21 cellular contexts compared by ENCODE assay signal in genomic region chr7:33853361-33854062, GRCh38. TPM values are rescaled to one million over a fixed set of nuclear protein-coding genes. Genes with fewer than 3 reads are reported as not detected.
A peak's percentile ranks its signal among the peaks of the same experiment; 100 is the strongest.
DNase-seq lines count a peak whose midpoint lies in the region; ATAC-seq and TF ChIP-seq lines count a peak whose summit lies in the region.
"Had no signal": no experiment of that assay in that cellular context is flagged by ENCODE, and none has a peak within 500 bp of the region (broad histone marks: within the 10 kb centered on the region; RNA-seq: fewer than 3 reads in every experiment).

No MANE protein-coding gene starts in this region.

- CTCF ChIA-PET in AG04450 (lab: Charles Lee), result interaction anchor here (1.3 to 1.4 kb wide), 2 partner anchors 41 to 45 kb away, joined by 5 to 7 read pairs; no protein-coding TSS in a partner anchor

- no peak for ATAC-seq in stimulated activated naive CD8-positive, alpha-beta T cell treated with anti-CD3 and anti-CD28 coated beads, Interleukin-15, Interleukin-2, amounts not matched to agents 100 U/mL and 50 U/mL, for 24 hours
- ATAC-seq in GM21825 (IDR thresholded peaks at IDR 0.05; ENCODE audit: unreplicated experiment), result no peak
- ATAC-seq: A549; HCT116; natural killer cell; stimulated activated memory B cell treated with anti-CD40 and anti-IgM and Interleukin-4, amounts not matched to agents 10 μg/mL and 1 μg/mL and 100 μg/mL, for 72 hours had no signal

- H3K4me3 ChIP-seq in AG04450 (ENCODE audit: low read depth, low read length) (no peak overlapping the region), HFF-Myc (replicated peaks; ENCODE audit: low read depth, low read length) (no peak overlapping the region), foreskin fibroblast (ENCODE audit: low read depth in 1 of 2, low read length in 2 of 2) (no peak overlapping the region)
- H3K4me3 ChIP-seq: A549, upper lobe of left lung had no signal

- H3K27me3 ChIP-seq in AG04450 (ENCODE audit: control insufficient read depth, insufficient read depth, low read length), result no peaks in the 10 kb centered on the region
- H3K27me3 ChIP-seq: upper lobe of left lung had no signal

- POLR2A ChIA-PET in AG04450 (lab: Yijun Ruan, JAX), result interaction anchor here (0.6 to 1.3 kb wide), 3 partner anchors 12 to 27 kb away, joined by 3 to 4 read pairs (median 3); no protein-coding TSS in a partner anchor

- DNase-seq in AG04450 (ENCODE audit: low read depth, low spot score) (peak; percentile 66), HFF-Myc (ENCODE audit: extremely low read depth, low read depth) (peak; percentile 72), amniotic stem cell (lab: John Stamatoyannopoulos, UW) (peak; percentile 35), foreskin fibroblast (peak; percentile 91 to 95), epidermal melanocyte (ENCODE audit: insufficient read length, low spot score) (no peak), NCI-H2029 (lab: John Stamatoyannopoulos, UW) (no peak)
- DNase-seq in stimulated activated naive CD8-positive, alpha-beta T cell treated with anti-CD3 and anti-CD28 coated beads, Interleukin-15, Interleukin-2, amounts not matched to agents 100 U/mL and 50 U/mL, for 24 hours, result no peak
- DNase-seq: activated CD8-positive, alpha-beta memory T cell treated with anti-CD3 and anti-CD28 coated beads, Interleukin-2, amount 50 U/mL, for 4 hours; activated naive CD4-positive, alpha-beta T cell treated with anti-CD3 and anti-CD28 coated beads for 36 hours; CD8-positive, alpha-beta memory T cell; foreskin melanocyte; MM.1S; natural killer cell; NCI-H187; NCI-H510A treated with DMSO at 0.1 percent for 48 hours; SIG-M5; upper lobe of left lung had no signal

- H3K27ac ChIP-seq in AG04450 (ENCODE audit: low read depth, low read length), result no peak overlapping the region
- H3K27ac ChIP-seq: A549, upper lobe of left lung had no signal

- TF ChIP-seq CTCF in AG04450 (IDR thresholded peaks at IDR 0.05; ENCODE audit: low read depth, low read length), result no peak
- TF ChIP-seq CTCF in HFF-Myc (IDR thresholded peaks at IDR 0.05; ENCODE audit: low read depth, low read length, missing control alignments), result no peak
- no peak for TF ChIP-seq CTCF in foreskin fibroblast (IDR thresholded peaks at IDR 0.05; ENCODE audit: low read depth, low read length)

- H3K9me3 ChIP-seq in AG04450 (ENCODE audit: control insufficient read depth, insufficient read depth, low read length), result no peaks in the 10 kb centered on the region
- H3K9me3 ChIP-seq: A549, upper lobe of left lung had no signal

RNA-seq across cellular contexts. Expression of gene BMPER, which starts 51.8 kb away (rescaled TPM):
- polyA plus RNA-seq in AG04450 (2011; rRNA removed), result 0.97 and 1.1 TPM in 2 replicates
- 1.3 and 1.8 TPM in 2 replicates for polyA minus RNA-seq in AG04450 (2011; rRNA and poly(A)+ RNA removed)
- polyA plus RNA-seq: CD8-positive, alpha-beta memory T cell had no signal

Comparison
In these comparisons a context has a peak if more than half of its experiments do, and no peak if none do; other contexts are left out.
1. DNase-seq: peak in AG04450 (single experiment), HFF-Myc (single experiment), amniotic stem cell (single experiment) and foreskin fibroblast (2 of 2); none in epidermal melanocyte (single experiment), stimulated activated naive CD8-positive, alpha-beta T cell treated with anti-CD3 and anti-CD28 coated beads, Interleukin-15, Interleukin-2, amounts not matched to agents 100 U/mL and 50 U/mL, for 24 hours (single experiment) and NCI-H2029 (single experiment).